ENCODE assay signal across 1 cellular context in genomic region chr17:19718613-19719364, GRCh38.
A peak's percentile ranks its signal among the peaks of the same experiment; 100 is the strongest.
TF ChIP-seq lines count a peak whose summit lies in the region.

No MANE protein-coding gene starts in this region.

TF ChIP-seq in HepG2, 621 proteins besides CTCF, POLR2A, EP300 and RAD21 (continues in another document):
- TF ChIP-seq PITX1 (CRISPR knock-in tag; IDR thresholded peaks at IDR 0.05) (0 out of 2 replicates have a peak, but pooled peaks have one; percentile 20), ZNF501 (CRISPR knock-in tag; IDR thresholded peaks at IDR 0.05) (0 out of 2 replicates have a peak, but pooled peaks have one; percentile 28), ZSCAN5A (CRISPR knock-in tag; IDR thresholded peaks at IDR 0.05; ENCODE audit: borderline replicate concordance) (no peak), HMGXB4 (CRISPR knock-in tag; IDR thresholded peaks at IDR 0.05; ENCODE audit: borderline replicate concordance in 1 of 2, low read depth in 1 of 2) (no peak), AKAP8 (CRISPR knock-in tag; IDR thresholded peaks at IDR 0.05) (no peak), ZNF350 (CRISPR knock-in tag; IDR thresholded peaks at IDR 0.05; ENCODE audit: borderline replicate concordance, low read depth) (no peak), ZNF607 (CRISPR knock-in tag; IDR thresholded peaks at IDR 0.05; ENCODE audit: borderline replicate concordance) (no peak), ATF4 (CRISPR knock-in tag; IDR thresholded peaks at IDR 0.05) (no peak), SP1 (IDR thresholded peaks at IDR 0.05) (no peak), SP1 (CRISPR knock-in tag; IDR thresholded peaks at IDR 0.05) (no peak), RFXAP (CRISPR knock-in tag; IDR thresholded peaks at IDR 0.05; ENCODE audit: borderline replicate concordance) (0 out of 2 replicates have a peak, but pooled peaks have one; percentile 7), MAFF (IDR thresholded peaks at IDR 0.05; ENCODE audit: low read depth, low read length) (peak; percentile 33; the same call in 1 of the 2 replicates), MAFK (conservative IDR thresholded peaks at IDR 0.05 in 1 of 2, IDR thresholded peaks at IDR 0.05 in 1 of 2; ENCODE audit: low read length in 2 of 2) (peak; percentile 39 to 52; a peak in 1 of 4 replicates), ZBTB42 (CRISPR knock-in tag; IDR thresholded peaks at IDR 0.05) (no peak), JDP2 (CRISPR knock-in tag; IDR thresholded peaks at IDR 0.05; ENCODE audit: borderline replicate concordance) (no peak), KLF12 (CRISPR knock-in tag; IDR thresholded peaks at IDR 0.05; ENCODE audit: borderline replicate concordance) (no peak), ZNF263 (CRISPR knock-in tag; IDR thresholded peaks at IDR 0.05) (0 out of 2 replicates have a peak, but pooled peaks have one; percentile 28), CHD4 (IDR thresholded peaks at IDR 0.05; ENCODE audit: borderline replicate concordance, low read length) (no peak), ZNF782 (CRISPR knock-in tag; IDR thresholded peaks at IDR 0.05; ENCODE audit: borderline replicate concordance) (no peak), TCF7 (IDR thresholded peaks at IDR 0.05; ENCODE audit: low read depth) (no peak), NR2F6 (IDR thresholded peaks at IDR 0.05) (0 out of 2 replicates have a peak, but pooled peaks have one; percentile 2), NR2F6 (CRISPR knock-in tag; IDR thresholded peaks at IDR 0.05) (no peak), HNF4G (IDR thresholded peaks at IDR 0.05; ENCODE audit: borderline replicate concordance, low read depth, low read length) (no peak), HNF4G (CRISPR knock-in tag; IDR thresholded peaks at IDR 0.05; ENCODE audit: borderline replicate concordance, low read depth) (no peak), RFX5 (IDR thresholded peaks at IDR 0.05; ENCODE audit: low read depth, low read length) (0 out of 2 replicates have a peak, but pooled peaks have one; percentile 10), STAG1 (CRISPR knock-in tag; IDR thresholded peaks at IDR 0.05) (peak; percentile 91), ZNF281 (CRISPR knock-in tag; IDR thresholded peaks at IDR 0.05; ENCODE audit: borderline replicate concordance) (no peak), PHF5A (CRISPR knock-in tag; IDR thresholded peaks at IDR 0.05; ENCODE audit: low read depth, unreplicated experiment) (no peak), MBD4 (IDR thresholded peaks at IDR 0.05; ENCODE audit: borderline replicate concordance, low read length) (no peak), SOX6 (IDR thresholded peaks at IDR 0.05) (no peak), SOX6 (CRISPR knock-in tag; IDR thresholded peaks at IDR 0.05) (peak; percentile 10; the same call in 1 of the 2 replicates), ZNF557 (CRISPR knock-in tag; IDR thresholded peaks at IDR 0.05) (no peak), BORCS8-MEF2B (CRISPR knock-in tag; IDR thresholded peaks at IDR 0.05) (0 out of 2 replicates have a peak, but pooled peaks have one; percentile 27), TBX2 (CRISPR knock-in tag; IDR thresholded peaks at IDR 0.05; ENCODE audit: borderline replicate concordance) (peak; percentile 50; the same call in 1 of the 2 replicates)
- TF ChIP-seq, protein P1, sequence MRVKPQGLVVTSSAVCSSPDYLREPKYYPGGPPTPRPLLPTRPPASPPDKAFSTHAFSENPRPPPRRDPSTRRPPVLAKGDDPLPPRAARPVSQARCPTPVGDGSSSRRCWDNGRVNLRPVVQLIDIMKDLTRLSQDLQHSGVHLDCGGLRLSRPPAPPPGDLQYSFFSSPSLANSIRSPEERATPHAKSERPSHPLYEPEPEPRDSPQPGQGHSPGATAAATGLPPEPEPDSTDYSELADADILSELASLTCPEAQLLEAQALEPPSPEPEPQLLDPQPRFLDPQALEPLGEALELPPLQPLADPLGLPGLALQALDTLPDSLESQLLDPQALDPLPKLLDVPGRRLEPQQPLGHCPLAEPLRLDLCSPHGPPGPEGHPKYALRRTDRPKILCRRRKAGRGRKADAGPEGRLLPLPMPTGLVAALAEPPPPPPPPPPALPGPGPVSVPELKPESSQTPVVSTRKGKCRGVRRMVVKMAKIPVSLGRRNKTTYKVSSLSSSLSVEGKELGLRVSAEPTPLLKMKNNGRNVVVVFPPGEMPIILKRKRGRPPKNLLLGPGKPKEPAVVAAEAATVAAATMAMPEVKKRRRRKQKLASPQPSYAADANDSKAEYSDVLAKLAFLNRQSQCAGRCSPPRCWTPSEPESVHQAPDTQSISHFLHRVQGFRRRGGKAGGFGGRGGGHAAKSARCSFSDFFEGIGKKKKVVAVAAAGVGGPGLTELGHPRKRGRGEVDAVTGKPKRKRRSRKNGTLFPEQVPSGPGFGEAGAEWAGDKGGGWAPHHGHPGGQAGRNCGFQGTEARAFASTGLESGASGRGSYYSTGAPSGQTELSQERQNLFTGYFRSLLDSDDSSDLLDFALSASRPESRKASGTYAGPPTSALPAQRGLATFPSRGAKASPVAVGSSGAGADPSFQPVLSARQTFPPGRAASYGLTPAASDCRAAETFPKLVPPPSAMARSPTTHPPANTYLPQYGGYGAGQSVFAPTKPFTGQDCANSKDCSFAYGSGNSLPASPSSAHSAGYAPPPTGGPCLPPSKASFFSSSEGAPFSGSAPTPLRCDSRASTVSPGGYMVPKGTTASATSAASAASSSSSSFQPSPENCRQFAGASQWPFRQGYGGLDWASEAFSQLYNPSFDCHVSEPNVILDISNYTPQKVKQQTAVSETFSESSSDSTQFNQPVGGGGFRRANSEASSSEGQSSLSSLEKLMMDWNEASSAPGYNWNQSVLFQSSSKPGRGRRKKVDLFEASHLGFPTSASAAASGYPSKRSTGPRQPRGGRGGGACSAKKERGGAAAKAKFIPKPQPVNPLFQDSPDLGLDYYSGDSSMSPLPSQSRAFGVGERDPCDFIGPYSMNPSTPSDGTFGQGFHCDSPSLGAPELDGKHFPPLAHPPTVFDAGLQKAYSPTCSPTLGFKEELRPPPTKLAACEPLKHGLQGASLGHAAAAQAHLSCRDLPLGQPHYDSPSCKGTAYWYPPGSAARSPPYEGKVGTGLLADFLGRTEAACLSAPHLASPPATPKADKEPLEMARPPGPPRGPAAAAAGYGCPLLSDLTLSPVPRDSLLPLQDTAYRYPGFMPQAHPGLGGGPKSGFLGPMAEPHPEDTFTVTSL (CRISPR knock-in tag; IDR thresholded peaks at IDR 0.05; ENCODE audit: borderline replicate concordance): no peak
- TF ChIP-seq, protein P2, sequence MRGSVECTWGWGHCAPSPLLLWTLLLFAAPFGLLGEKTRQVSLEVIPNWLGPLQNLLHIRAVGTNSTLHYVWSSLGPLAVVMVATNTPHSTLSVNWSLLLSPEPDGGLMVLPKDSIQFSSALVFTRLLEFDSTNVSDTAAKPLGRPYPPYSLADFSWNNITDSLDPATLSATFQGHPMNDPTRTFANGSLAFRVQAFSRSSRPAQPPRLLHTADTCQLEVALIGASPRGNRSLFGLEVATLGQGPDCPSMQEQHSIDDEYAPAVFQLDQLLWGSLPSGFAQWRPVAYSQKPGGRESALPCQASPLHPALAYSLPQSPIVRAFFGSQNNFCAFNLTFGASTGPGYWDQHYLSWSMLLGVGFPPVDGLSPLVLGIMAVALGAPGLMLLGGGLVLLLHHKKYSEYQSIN (CRISPR knock-in tag; IDR thresholded peaks at IDR 0.05; ENCODE audit: borderline replicate concordance): no peak
- TF ChIP-seq, protein P3, sequence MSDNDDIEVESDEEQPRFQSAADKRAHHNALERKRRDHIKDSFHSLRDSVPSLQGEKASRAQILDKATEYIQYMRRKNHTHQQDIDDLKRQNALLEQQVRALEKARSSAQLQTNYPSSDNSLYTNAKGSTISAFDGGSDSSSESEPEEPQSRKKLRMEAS (IDR thresholded peaks at IDR 0.05): peak; percentile 48; the same call in 1 of the 2 replicates
- TF ChIP-seq, protein P4, sequence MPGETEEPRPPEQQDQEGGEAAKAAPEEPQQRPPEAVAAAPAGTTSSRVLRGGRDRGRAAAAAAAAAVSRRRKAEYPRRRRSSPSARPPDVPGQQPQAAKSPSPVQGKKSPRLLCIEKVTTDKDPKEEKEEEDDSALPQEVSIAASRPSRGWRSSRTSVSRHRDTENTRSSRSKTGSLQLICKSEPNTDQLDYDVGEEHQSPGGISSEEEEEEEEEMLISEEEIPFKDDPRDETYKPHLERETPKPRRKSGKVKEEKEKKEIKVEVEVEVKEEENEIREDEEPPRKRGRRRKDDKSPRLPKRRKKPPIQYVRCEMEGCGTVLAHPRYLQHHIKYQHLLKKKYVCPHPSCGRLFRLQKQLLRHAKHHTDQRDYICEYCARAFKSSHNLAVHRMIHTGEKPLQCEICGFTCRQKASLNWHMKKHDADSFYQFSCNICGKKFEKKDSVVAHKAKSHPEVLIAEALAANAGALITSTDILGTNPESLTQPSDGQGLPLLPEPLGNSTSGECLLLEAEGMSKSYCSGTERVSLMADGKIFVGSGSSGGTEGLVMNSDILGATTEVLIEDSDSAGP (CRISPR knock-in tag; IDR thresholded peaks at IDR 0.05; ENCODE audit: borderline replicate concordance): peak; percentile 52; the same call in 1 of the 2 replicates
- TF ChIP-seq, protein P5, sequence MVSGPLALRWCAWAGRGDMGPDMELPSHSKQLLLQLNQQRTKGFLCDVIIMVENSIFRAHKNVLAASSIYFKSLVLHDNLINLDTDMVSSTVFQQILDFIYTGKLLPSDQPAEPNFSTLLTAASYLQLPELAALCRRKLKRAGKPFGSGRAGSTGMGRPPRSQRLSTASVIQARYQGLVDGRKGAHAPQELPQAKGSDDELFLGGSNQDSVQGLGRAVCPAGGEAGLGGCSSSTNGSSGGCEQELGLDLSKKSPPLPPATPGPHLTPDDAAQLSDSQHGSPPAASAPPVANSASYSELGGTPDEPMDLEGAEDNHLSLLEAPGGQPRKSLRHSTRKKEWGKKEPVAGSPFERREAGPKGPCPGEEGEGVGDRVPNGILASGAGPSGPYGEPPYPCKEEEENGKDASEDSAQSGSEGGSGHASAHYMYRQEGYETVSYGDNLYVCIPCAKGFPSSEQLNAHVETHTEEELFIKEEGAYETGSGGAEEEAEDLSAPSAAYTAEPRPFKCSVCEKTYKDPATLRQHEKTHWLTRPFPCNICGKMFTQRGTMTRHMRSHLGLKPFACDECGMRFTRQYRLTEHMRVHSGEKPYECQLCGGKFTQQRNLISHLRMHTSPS (CRISPR knock-in tag; IDR thresholded peaks at IDR 0.05; ENCODE audit: low read depth): no peak
- TF ChIP-seq, protein P6, sequence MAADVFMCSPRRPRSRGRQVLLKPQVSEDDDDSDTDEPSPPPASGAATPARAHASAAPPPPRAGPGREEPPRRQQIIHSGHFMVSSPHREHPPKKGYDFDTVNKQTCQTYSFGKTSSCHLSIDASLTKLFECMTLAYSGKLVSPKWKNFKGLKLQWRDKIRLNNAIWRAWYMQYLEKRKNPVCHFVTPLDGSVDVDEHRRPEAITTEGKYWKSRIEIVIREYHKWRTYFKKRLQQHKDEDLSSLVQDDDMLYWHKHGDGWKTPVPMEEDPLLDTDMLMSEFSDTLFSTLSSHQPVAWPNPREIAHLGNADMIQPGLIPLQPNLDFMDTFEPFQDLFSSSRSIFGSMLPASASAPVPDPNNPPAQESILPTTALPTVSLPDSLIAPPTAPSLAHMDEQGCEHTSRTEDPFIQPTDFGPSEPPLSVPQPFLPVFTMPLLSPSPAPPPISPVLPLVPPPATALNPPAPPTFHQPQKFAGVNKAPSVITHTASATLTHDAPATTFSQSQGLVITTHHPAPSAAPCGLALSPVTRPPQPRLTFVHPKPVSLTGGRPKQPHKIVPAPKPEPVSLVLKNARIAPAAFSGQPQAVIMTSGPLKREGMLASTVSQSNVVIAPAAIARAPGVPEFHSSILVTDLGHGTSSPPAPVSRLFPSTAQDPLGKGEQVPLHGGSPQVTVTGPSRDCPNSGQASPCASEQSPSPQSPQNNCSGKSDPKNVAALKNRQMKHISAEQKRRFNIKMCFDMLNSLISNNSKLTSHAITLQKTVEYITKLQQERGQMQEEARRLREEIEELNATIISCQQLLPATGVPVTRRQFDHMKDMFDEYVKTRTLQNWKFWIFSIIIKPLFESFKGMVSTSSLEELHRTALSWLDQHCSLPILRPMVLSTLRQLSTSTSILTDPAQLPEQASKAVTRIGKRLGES (CRISPR knock-in tag; IDR thresholded peaks at IDR 0.05; ENCODE audit: borderline replicate concordance): no peak
